In genomic region chr9:86734762-86735161, GRCh38 we compare ENCODE assay signal across 15 cellular contexts.
DNase-seq lines count a peak whose midpoint lies in the region; ATAC-seq and TF ChIP-seq lines count a peak whose summit lies in the region.
"Had no signal": no experiment of that assay in that cellular context is flagged by ENCODE, and none has a peak within 500 bp of the region (broad histone marks: within the 10 kb centered on the region; RNA-seq: fewer than 3 reads in every experiment).

No MANE protein-coding gene starts in this region.

- no peaks in the 10 kb centered on the region for H3K9me2 ChIP-seq in PC-9 (ENCODE audit: insufficient read depth)

- no peak overlapping the region for H3K23ac ChIP-seq in mesenchymal stem cell (ENCODE audit: low read length in 2 of 2)

- whole genome bisulfite sequencing in mesenchymal stem cell = 69% methylated on average over 1 of the region's 1 CpG

- H2AFZ ChIP-seq in ACC112 (ENCODE audit: low read length, unreplicated experiment) (no peak overlapping the region), mesenchymal stem cell (ENCODE audit: low read depth, low read length) (no peak overlapping the region), PC-9 (no peak overlapping the region)
- H2AFZ ChIP-seq: parathyroid adenoma had no signal

- H3K4me1 ChIP-seq in ACC112 (ENCODE audit: control insufficient read depth, insufficient read depth, low read length, unreplicated experiment) (peaks cover 66% of the 10 kb centered on the region), mesenchymal stem cell (ENCODE audit: control insufficient read depth, insufficient read depth, low read depth, low read length) (no peaks in the 10 kb centered on the region), PC-9 (replicated peaks; ENCODE audit: insufficient read depth) (peaks cover 38% of the 10 kb centered on the region)
- H3K4me1 ChIP-seq: parathyroid adenoma had no signal

- H3K27ac ChIP-seq in ACC112 (ENCODE audit: low read depth, low read length) (peak overlapping the region; percentile 29; the same call in 1 of the 2 replicates), mesenchymal stem cell (ENCODE audit: low read length, poor library complexity, severe bottlenecking) (no peak overlapping the region), PC-9 (no peak overlapping the region)
- H3K27ac ChIP-seq: parathyroid adenoma, SJSA1 had no signal

- POLR2A ChIA-PET in PC-9 (lab: Charles Lee; ENCODE audit: unreplicated experiment) = no interaction called here

- no peak overlapping the region for H2BK15ac ChIP-seq in mesenchymal stem cell (ENCODE audit: low read depth, poor library complexity, severe bottlenecking)

- no peak for ATAC-seq in HG03159 (IDR thresholded peaks at IDR 0.05; ENCODE audit: unreplicated experiment)
- no peak for ATAC-seq in activated CD4-positive, CD25-positive, alpha-beta regulatory T cell treated with anti-CD3 and anti-CD28 coated beads, Interleukin-2, amount 50 U/mL, for 24 hours

- H3K27me3 ChIP-seq in ACC112 (ENCODE audit: insufficient read depth, low read length) (no peaks in the 10 kb centered on the region), mesenchymal stem cell (ENCODE audit: control insufficient read depth in 1 of 2, insufficient read depth in 1 of 2, low read length in 2 of 2) (no peaks in the 10 kb centered on the region), PC-9 (ENCODE audit: insufficient read depth, low read depth) (no peaks in the 10 kb centered on the region)
- H3K27me3 ChIP-seq: SJSA1 had no signal

- H2AK5ac ChIP-seq in mesenchymal stem cell (ENCODE audit: low read length, severe bottlenecking) = no peak overlapping the region

- no peaks in the 10 kb centered on the region for H3K36me3 ChIP-seq in ACC112 (ENCODE audit: insufficient read depth, low read length)
- H3K36me3 ChIP-seq in mesenchymal stem cell (ENCODE audit: control insufficient read depth in 1 of 2, insufficient read depth in 2 of 2, low read depth in 1 of 2, low read length in 2 of 2) = no peaks in the 10 kb centered on the region
- H3K36me3 ChIP-seq in PC-9 (ENCODE audit: low read depth) = no peaks in the 10 kb centered on the region
- H3K36me3 ChIP-seq: SJSA1 had no signal

- H3K4ac ChIP-seq in mesenchymal stem cell (ENCODE audit: low read depth in 1 of 2, low read length in 2 of 2) = no peak overlapping the region

- BruUV-seq in PC-9 (replicated peaks; lab: Mats Ljungman, UMichigan) = no TSS peak

- no peaks in the 10 kb centered on the region for H3K9me3 ChIP-seq in mesenchymal stem cell (ENCODE audit: control insufficient read depth, low read length)
- peaks cover 11% of the 10 kb centered on the region for H3K9me3 ChIP-seq in PC-9 (ENCODE audit: insufficient read depth, low read depth)
- H3K9me3 ChIP-seq: SJSA1 had no signal

- H2BK5ac ChIP-seq in mesenchymal stem cell (ENCODE audit: low read depth, low read length, poor library complexity, severe bottlenecking) = no peak overlapping the region

- peaks cover 13% of the 10 kb centered on the region for H3F3A ChIP-seq in PC-9 (ENCODE audit: insufficient read depth, low read depth)

- no peak overlapping the region for H2BK12ac ChIP-seq in mesenchymal stem cell (ENCODE audit: low read length in 2 of 2)

- intact Hi-C loops in PC-9 (cut with micrococcal nuclease; ENCODE audit: unreplicated experiment) = loop anchor here (5.0 kb wide), 1 partner anchor 58 kb away; no protein-coding TSS in a partner anchor

- no peak overlapping the region for H3K4me3 ChIP-seq in ACC112 (ENCODE audit: low read depth, low read length)
- no peak overlapping the region for H3K4me3 ChIP-seq in cardiac fibroblast (replicated peaks in 1 of 2; ENCODE audit: low read depth in 2 of 2, low read length in 2 of 2)
- H3K4me3 ChIP-seq in mesenchymal stem cell (ENCODE audit: insufficient read depth in 1 of 2, low read depth in 1 of 2, low read length in 2 of 2) = no peak overlapping the region
- H3K4me3 ChIP-seq in PC-9 = no peak overlapping the region
- H3K4me3 ChIP-seq: SJSA1 had no signal

- H3K9ac ChIP-seq in mesenchymal stem cell (ENCODE audit: low read length) = peak overlapping the region; percentile 58
- H3K9ac ChIP-seq: parathyroid adenoma had no signal

- no peak overlapping the region for H4K91ac ChIP-seq in mesenchymal stem cell (ENCODE audit: low read length)

- H3K18ac ChIP-seq in mesenchymal stem cell (ENCODE audit: low read depth in 1 of 2, low read length in 2 of 2) = no peak overlapping the region

- DNase-seq in HCEC 1CT (peak; percentile 58), cardiac fibroblast (ENCODE audit: low read depth in 2 of 2) (peak; percentile 44 to 89), mesenchymal stem cell (no peak), PC-9 (no peak), dermis blood vessel endothelial cell (no peak)
- DNase-seq: central memory CD4-positive, alpha-beta T cell; kidney; NCI-H1694; stimulated activated CD4-positive, alpha-beta T cell treated with anti-CD3 and anti-CD28 coated beads, Interleukin-12 subunit alpha, Interleukin-12 subunit beta, amount 100 ng/mL, for 4 hours; stimulated activated naive CD4-positive, alpha-beta T cell had no signal

- H4K20me1 ChIP-seq in PC-9 (ENCODE audit: insufficient read depth) = no peaks in the 10 kb centered on the region

- H3K79me2 ChIP-seq in ACC112 (ENCODE audit: control insufficient read depth, insufficient read depth, low read length, unreplicated experiment) (no peaks in the 10 kb centered on the region), PC-9 (ENCODE audit: low read depth) (no peaks in the 10 kb centered on the region)
- H3K79me2 ChIP-seq: parathyroid adenoma had no signal

- H3K14ac ChIP-seq in mesenchymal stem cell (ENCODE audit: low read length in 2 of 2) = no peak overlapping the region

- no peak overlapping the region for H2BK120ac ChIP-seq in mesenchymal stem cell (ENCODE audit: low read depth, low read length)

- H3K79me1 ChIP-seq in mesenchymal stem cell (replicated peaks; ENCODE audit: low read length, poor library complexity, severe bottlenecking) = no peaks in the 10 kb centered on the region

- no peak overlapping the region for H4K8ac ChIP-seq in mesenchymal stem cell (ENCODE audit: low read length)

- H3K4me2 ChIP-seq in mesenchymal stem cell (ENCODE audit: low read length, poor library complexity, severe bottlenecking) (no peak overlapping the region), PC-9 (no peak overlapping the region)

- TF ChIP-seq CTCF in cardiac fibroblast (IDR thresholded peaks at IDR 0.05; ENCODE audit: low read depth, low read length) (no peak), PC-9 (conservative IDR thresholded peaks at IDR 0.05) (no peak)

- CTCF ChIA-PET in PC-9 (lab: Charles Lee) = no interaction called here

Comparison
In these comparisons a context has a peak if more than half of its experiments do, and no peak if none do; other contexts are left out.
1. DNase-seq: peak in HCEC 1CT (single experiment) and cardiac fibroblast (2 of 2); none in mesenchymal stem cell (single experiment), PC-9 (0 of 2) and dermis blood vessel endothelial cell (single experiment).